1 cellular context compared by ENCODE assay signal in genomic region chr9:2420488-2421056, GRCh38.
TF ChIP-seq lines count a peak whose summit lies in the region.

No MANE protein-coding gene starts in this region.

TF ChIP-seq in GM23338, 12 proteins besides CTCF, POLR2A, EP300 and RAD21 (continued from another document):
- no peak for TF ChIP-seq ZNF462 (CRISPR knock-in tag; IDR thresholded peaks at IDR 0.05)
- no peak for TF ChIP-seq ZNF331 (CRISPR knock-in tag; IDR thresholded peaks at IDR 0.05; ENCODE audit: low read depth)
- no peak for TF ChIP-seq EZH2 (IDR thresholded peaks at IDR 0.05; ENCODE audit: low read depth, unreplicated experiment)
- TF ChIP-seq POLR2AphosphoS5 (IDR thresholded peaks at IDR 0.05; ENCODE audit: low read depth): no peak
- no peak for TF ChIP-seq ETS1 (IDR thresholded peaks at IDR 0.05)
